24 cellular contexts compared by ENCODE assay signal in genomic region chr12:26493656-26494055, GRCh38.
DNase-seq lines count a peak whose midpoint lies in the region; ATAC-seq and TF ChIP-seq lines count a peak whose summit lies in the region.
"Had no signal": no experiment of that assay in that cellular context is flagged by ENCODE, and none has a peak within 500 bp of the region (broad histone marks: within the 10 kb centered on the region; RNA-seq: fewer than 3 reads in every experiment).

No MANE protein-coding gene starts in this region.

- H3K4me1 Mint-ChIP-seq in stimulated activated naive B cell treated with anti-CD40 and anti-IgM and Interleukin-4, amounts not matched to agents 10 μg/mL and 1 μg/mL and 100 μg/mL, for 72 hours = peaks cover 0 to 2% of the 10 kb centered on the region in 2 donors
- H3K4me1 Mint-ChIP-seq: activated CD4-positive, alpha-beta T cell treated with anti-CD3 and anti-CD28 coated beads for 36 hours; central memory CD8-positive, alpha-beta T cell; nephron had no signal

- no peak overlapping the region for H3K27ac Mint-ChIP-seq in stimulated activated naive B cell treated with anti-CD40 and anti-IgM and Interleukin-4, amounts not matched to agents 10 μg/mL and 1 μg/mL and 100 μg/mL, for 72 hours
- H3K27ac Mint-ChIP-seq: activated CD4-positive, alpha-beta T cell treated with anti-CD3 and anti-CD28 coated beads for 36 hours; activated naive CD4-positive, alpha-beta T cell treated with anti-CD3 and anti-CD28 coated beads for 36 hours; CD4-positive, CD25-positive, alpha-beta regulatory T cell; nephron; T-helper 1 cell treated with Interleukin-12 subunit alpha and Interleukin-12 subunit beta and Interleukin-4 antibody, amounts not matched to agents 30 μg/mL and 1 μg/mL, for 36 hours had no signal

- peaks cover 20 to 30% of the 10 kb centered on the region in 2 donors for H3K36me3 Mint-ChIP-seq in stimulated activated naive B cell treated with anti-CD40 and anti-IgM and Interleukin-4, amounts not matched to agents 10 μg/mL and 1 μg/mL and 100 μg/mL, for 72 hours

- DNase-seq in astrocyte of the hippocampus (ENCODE audit: low read depth, low spot score) (peak; percentile 62), glomerular visceral epithelial cell (ENCODE audit: extremely low spot score) (peak; percentile 77), retinal pigment epithelial cell (ENCODE audit: low read depth) (peak; percentile 24)
- no peak for DNase-seq in stimulated activated naive B cell treated with anti-CD40 and anti-IgM and Interleukin-4, amounts not matched to agents 10 μg/mL and 1 μg/mL and 100 μg/mL, for 72 hours
- DNase-seq: activated CD4-positive, alpha-beta T cell treated with anti-CD3 and anti-CD28 coated beads for 36 hours; activated naive CD4-positive, alpha-beta T cell treated with anti-CD3 and anti-CD28 coated beads for 36 hours; activated T-cell treated with anti-CD3 and anti-CD28 coated beads, Interleukin-2, amount 50 U/mL, for 4 hours; CD4-positive, CD25-positive, alpha-beta regulatory T cell; Kasumi-1; left colon; NCI-H1092 treated with DMSO at 0.1 percent for 48 hours; NCI-H2029 treated with DMSO at 0.1 percent for 48 hours; NCI-H345; ovary had no signal

- peak; percentile 91 for TF ChIP-seq EP300 in Ishikawa (IDR thresholded peaks at IDR 0.05; ENCODE audit: borderline replicate concordance)

- ATAC-seq in HG03139 (IDR thresholded peaks at IDR 0.05; ENCODE audit: unreplicated experiment) (no peak), GM18873 (IDR thresholded peaks at IDR 0.05; ENCODE audit: low FRiP score, unreplicated experiment) (no peak)
- no peak for ATAC-seq in stimulated activated naive B cell treated with anti-CD40 and anti-IgM and Interleukin-4, amounts not matched to agents 10 μg/mL and 1 μg/mL and 100 μg/mL, for 72 hours (replicated peaks)
- ATAC-seq: activated CD4-positive, alpha-beta T cell treated with anti-CD3 and anti-CD28 coated beads for 36 hours; activated T-cell treated with anti-CD3 and anti-CD28 coated beads, Interleukin-2, amount 50 U/mL, for 4 hours; gastroesophageal sphincter; left colon; sciatic nerve had no signal

- no peaks in the 10 kb centered on the region for H3K9me3 Mint-ChIP-seq in stimulated activated naive B cell treated with anti-CD40 and anti-IgM and Interleukin-4, amounts not matched to agents 10 μg/mL and 1 μg/mL and 100 μg/mL, for 72 hours
- H3K9me3 Mint-ChIP-seq: activated naive CD4-positive, alpha-beta T cell treated with anti-CD3 and anti-CD28 coated beads for 36 hours; activated T-cell treated with anti-CD3 and anti-CD28 coated beads, Interleukin-2, amount 50 U/mL, for 4 hours; central memory CD8-positive, alpha-beta T cell; nephron; T-helper 1 cell treated with Interleukin-12 subunit alpha and Interleukin-12 subunit beta and Interleukin-4 antibody, amounts not matched to agents 30 μg/mL and 1 μg/mL, for 36 hours had no signal

- H3K27me3 Mint-ChIP-seq in stimulated activated naive B cell treated with anti-CD40 and anti-IgM and Interleukin-4, amounts not matched to agents 10 μg/mL and 1 μg/mL and 100 μg/mL, for 72 hours = no peaks in the 10 kb centered on the region
- H3K27me3 Mint-ChIP-seq: activated CD4-positive, alpha-beta T cell treated with anti-CD3 and anti-CD28 coated beads for 36 hours; CD4-positive, CD25-positive, alpha-beta regulatory T cell; central memory CD8-positive, alpha-beta T cell had no signal

- H3K4me3 ChIP-seq in retinal pigment epithelial cell (ENCODE audit: low read length) = no peak overlapping the region
- H3K4me3 ChIP-seq: esophagus muscularis mucosa, gastroesophageal sphincter, HAP-1, ovary had no signal

- peak; percentile 29; the same call in 1 of the 2 replicates for TF ChIP-seq RAD21 in Ishikawa (IDR thresholded peaks at IDR 0.05; ENCODE audit: low read depth)

- no peak for TF ChIP-seq CTCF in retinal pigment epithelial cell (conservative IDR thresholded peaks at IDR 0.05; ENCODE audit: low read depth, low read length)

- no peak overlapping the region for H3K4me3 Mint-ChIP-seq in stimulated activated naive B cell treated with anti-CD40 and anti-IgM and Interleukin-4, amounts not matched to agents 10 μg/mL and 1 μg/mL and 100 μg/mL, for 72 hours
- H3K4me3 Mint-ChIP-seq: activated CD4-positive, alpha-beta T cell treated with anti-CD3 and anti-CD28 coated beads for 36 hours; activated naive CD4-positive, alpha-beta T cell treated with anti-CD3 and anti-CD28 coated beads for 36 hours; activated T-cell treated with anti-CD3 and anti-CD28 coated beads, Interleukin-2, amount 50 U/mL, for 4 hours; CD4-positive, CD25-positive, alpha-beta regulatory T cell; central memory CD8-positive, alpha-beta T cell; nephron; T-helper 1 cell treated with Interleukin-12 subunit alpha and Interleukin-12 subunit beta and Interleukin-4 antibody, amounts not matched to agents 30 μg/mL and 1 μg/mL, for 36 hours had no signal

TF ChIP-seq in Ishikawa, 13 proteins besides CTCF, POLR2A, EP300 and RAD21:
- TF ChIP-seq CREB1 (IDR thresholded peaks at IDR 0.05; ENCODE audit: low read depth) (no peak), TEAD4 (IDR thresholded peaks at IDR 0.05) (peak; percentile 98), TAF1 (IDR thresholded peaks at IDR 0.05; ENCODE audit: low read depth) (no peak), USF1 (IDR thresholded peaks at IDR 0.05) (peak; percentile 52; the same call in 1 of the 2 replicates), EGR1 (IDR thresholded peaks at IDR 0.05) (no peak), FOXM1 (IDR thresholded peaks at IDR 0.05; ENCODE audit: borderline replicate concordance, low read depth) (peak; percentile 96), ZBTB7A (IDR thresholded peaks at IDR 0.05; ENCODE audit: low read depth) (no peak), TCF12 (IDR thresholded peaks at IDR 0.05; ENCODE audit: low read depth) (peak; percentile 95), CEBPB (IDR thresholded peaks at IDR 0.05) (peak; percentile 86), NFIC (IDR thresholded peaks at IDR 0.05) (peak; percentile 96), REST (IDR thresholded peaks at IDR 0.05; ENCODE audit: low read depth) (no peak), YY1 (IDR thresholded peaks at IDR 0.05; ENCODE audit: low read depth) (peak; percentile 47; the same call in 1 of the 2 replicates), MAX (IDR thresholded peaks at IDR 0.05) (peak; percentile 97)
